In the genomic region with DNA sequence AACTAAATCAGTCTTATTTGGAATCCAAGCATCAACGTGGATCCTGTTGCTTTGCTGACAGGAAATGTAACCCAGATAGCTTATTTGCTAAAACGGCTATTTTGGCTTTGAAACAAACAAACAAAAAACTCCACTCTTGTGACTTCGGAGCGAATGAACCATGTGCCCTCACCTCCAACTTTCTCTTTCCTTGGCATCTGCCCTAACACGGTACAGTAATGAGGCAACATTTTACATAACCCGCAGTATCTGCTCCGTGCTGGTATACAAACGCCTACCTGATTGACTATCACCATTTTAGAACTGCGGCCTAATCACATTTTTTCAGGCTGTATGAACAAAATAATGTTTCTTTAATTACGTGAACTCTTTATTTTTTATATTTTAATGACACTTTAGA, we compare ENCODE assay signal across 3 cellular contexts.
A peak's percentile ranks its signal among the peaks of the same experiment; 100 is the strongest.
TF ChIP-seq lines count a peak whose summit lies in the region.

No MANE protein-coding gene starts in this region.

TF ChIP-seq in liver, 16 proteins besides CTCF, POLR2A, EP300 and RAD21:
- TF ChIP-seq NR2F2 (IDR thresholded peaks at IDR 0.05) = no peak
- peak in 1 of 2 donors; percentile 4 for TF ChIP-seq RXRA (IDR thresholded peaks at IDR 0.05)
- TF ChIP-seq, protein P1, sequence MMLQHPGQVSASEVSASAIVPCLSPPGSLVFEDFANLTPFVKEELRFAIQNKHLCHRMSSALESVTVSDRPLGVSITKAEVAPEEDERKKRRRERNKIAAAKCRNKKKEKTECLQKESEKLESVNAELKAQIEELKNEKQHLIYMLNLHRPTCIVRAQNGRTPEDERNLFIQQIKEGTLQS (IDR thresholded peaks at IDR 0.05) = no peak
- no peak for TF ChIP-seq HNF4A (conservative IDR thresholded peaks at IDR 0.05)
- TF ChIP-seq FOXA1 (IDR thresholded peaks at IDR 0.05) = no peak
- TF ChIP-seq, protein P2, sequence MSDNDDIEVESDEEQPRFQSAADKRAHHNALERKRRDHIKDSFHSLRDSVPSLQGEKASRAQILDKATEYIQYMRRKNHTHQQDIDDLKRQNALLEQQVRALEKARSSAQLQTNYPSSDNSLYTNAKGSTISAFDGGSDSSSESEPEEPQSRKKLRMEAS (IDR thresholded peaks at IDR 0.05) = peak; percentile 59

TF ChIP-seq in HepG2, 621 proteins besides CTCF, POLR2A, EP300 and RAD21:
- TF ChIP-seq, protein P3, sequence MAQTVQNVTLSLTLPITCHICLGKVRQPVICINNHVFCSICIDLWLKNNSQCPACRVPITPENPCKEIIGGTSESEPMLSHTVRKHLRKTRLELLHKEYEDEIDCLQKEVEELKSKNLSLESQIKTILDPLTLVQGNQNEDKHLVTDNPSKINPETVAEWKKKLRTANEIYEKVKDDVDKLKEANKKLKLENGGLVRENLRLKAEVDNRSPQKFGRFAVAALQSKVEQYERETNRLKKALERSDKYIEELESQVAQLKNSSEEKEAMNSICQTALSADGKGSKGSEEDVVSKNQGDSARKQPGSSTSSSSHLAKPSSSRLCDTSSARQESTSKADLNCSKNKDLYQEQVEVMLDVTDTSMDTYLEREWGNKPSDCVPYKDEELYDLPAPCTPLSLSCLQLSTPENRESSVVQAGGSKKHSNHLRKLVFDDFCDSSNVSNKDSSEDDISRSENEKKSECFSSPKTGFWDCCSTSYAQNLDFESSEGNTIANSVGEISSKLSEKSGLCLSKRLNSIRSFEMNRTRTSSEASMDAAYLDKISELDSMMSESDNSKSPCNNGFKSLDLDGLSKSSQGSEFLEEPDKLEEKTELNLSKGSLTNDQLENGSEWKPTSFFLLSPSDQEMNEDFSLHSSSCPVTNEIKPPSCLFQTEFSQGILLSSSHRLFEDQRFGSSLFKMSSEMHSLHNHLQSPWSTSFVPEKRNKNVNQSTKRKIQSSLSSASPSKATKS (CRISPR knock-in tag; IDR thresholded peaks at IDR 0.05) = no peak

TF ChIP-seq in K562, 482 proteins besides CTCF, POLR2A, EP300 and RAD21:
- TF ChIP-seq ZNF263 (CRISPR knock-in tag; IDR thresholded peaks at IDR 0.05; ENCODE audit: borderline replicate concordance) = no peak
- TF ChIP-seq, protein P4, sequence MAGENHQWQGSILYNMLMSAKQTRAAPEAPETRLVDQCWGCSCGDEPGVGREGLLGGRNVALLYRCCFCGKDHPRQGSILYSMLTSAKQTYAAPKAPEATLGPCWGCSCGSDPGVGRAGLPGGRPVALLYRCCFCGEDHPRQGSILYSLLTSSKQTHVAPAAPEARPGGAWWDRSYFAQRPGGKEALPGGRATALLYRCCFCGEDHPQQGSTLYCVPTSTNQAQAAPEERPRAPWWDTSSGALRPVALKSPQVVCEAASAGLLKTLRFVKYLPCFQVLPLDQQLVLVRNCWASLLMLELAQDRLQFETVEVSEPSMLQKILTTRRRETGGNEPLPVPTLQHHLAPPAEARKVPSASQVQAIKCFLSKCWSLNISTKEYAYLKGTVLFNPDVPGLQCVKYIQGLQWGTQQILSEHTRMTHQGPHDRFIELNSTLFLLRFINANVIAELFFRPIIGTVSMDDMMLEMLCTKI (IDR thresholded peaks at IDR 0.05; ENCODE audit: partially characterized antibody) = no peak
- TF ChIP-seq KDM2B (CRISPR knock-in tag; IDR thresholded peaks at IDR 0.05) = no peak
- no peak for TF ChIP-seq ILF3 (IDR thresholded peaks at IDR 0.05; ENCODE audit: borderline replicate concordance)
- TF ChIP-seq ARNT (IDR thresholded peaks at IDR 0.05) = no peak
- TF ChIP-seq PHF21A (IDR thresholded peaks at IDR 0.05; ENCODE audit: borderline replicate concordance, low read depth) = no peak
- TF ChIP-seq SMARCA5 (IDR thresholded peaks at IDR 0.05) = no peak
- no peak for TF ChIP-seq CBX5 (IDR thresholded peaks at IDR 0.05; ENCODE audit: borderline replicate concordance, low read depth)
- no peak for TF ChIP-seq PHB2 (IDR thresholded peaks at IDR 0.05; ENCODE audit: low read depth)
- TF ChIP-seq CSDE1 (IDR thresholded peaks at IDR 0.05) = no peak
- TF ChIP-seq GABPB2 (CRISPR knock-in tag; conservative IDR thresholded peaks at IDR 0.05) = no peak
TF ChIP-seq in K562: peak in this region for 0.
